Comparison of ENCODE assay signal across 1 cellular context in the genomic region with DNA sequence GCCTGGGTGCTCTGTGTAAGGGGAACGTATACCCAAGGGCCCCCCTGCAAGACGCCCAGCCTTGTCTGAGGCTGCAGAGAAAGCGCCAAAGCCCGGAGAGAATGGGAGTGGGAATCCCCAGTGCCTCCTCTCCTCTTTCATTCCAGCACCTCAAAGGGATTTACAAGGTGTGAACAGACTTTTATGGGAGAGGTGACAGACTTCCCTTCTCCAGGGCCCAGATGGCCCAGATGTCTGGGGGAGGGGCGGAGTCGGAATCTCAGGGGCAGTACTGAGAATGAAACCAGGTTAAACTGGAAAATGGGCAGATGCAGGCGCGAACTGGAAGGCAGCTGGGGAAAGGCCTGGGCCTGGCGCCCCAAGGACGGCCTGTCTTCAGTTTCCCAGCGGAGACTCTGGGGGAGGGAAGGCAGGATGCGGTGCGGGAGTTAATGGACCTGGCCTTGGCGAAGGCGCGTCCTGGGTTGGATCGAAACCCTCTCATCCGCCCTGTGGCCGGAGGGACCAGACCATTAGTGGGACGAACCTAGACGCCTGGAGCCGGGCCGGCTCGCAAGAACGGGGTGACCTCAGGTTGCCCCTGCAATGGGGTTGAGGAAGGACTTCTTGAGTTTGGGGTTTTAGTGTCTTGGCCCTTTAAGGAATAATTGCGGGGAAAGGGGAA.
TF ChIP-seq lines count a peak whose summit lies in the region.

No MANE protein-coding gene starts in this region.

TF ChIP-seq in WTC11, 78 proteins besides CTCF, POLR2A, EP300 and RAD21 (continued from another document):
- TF ChIP-seq, protein P1, sequence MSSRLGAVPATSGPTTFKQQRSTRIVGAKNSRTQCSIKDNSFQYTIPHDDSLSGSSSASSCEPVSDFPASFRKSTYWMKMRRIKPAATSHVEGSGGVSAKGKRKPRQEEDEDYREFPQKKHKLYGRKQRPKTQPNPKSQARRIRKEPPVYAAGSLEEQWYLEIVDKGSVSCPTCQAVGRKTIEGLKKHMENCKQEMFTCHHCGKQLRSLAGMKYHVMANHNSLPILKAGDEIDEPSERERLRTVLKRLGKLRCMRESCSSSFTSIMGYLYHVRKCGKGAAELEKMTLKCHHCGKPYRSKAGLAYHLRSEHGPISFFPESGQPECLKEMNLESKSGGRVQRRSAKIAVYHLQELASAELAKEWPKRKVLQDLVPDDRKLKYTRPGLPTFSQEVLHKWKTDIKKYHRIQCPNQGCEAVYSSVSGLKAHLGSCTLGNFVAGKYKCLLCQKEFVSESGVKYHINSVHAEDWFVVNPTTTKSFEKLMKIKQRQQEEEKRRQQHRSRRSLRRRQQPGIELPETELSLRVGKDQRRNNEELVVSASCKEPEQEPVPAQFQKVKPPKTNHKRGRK (CRISPR knock-in tag; IDR thresholded peaks at IDR 0.05; ENCODE audit: borderline replicate concordance) = no peak
- TF ChIP-seq, protein P2, sequence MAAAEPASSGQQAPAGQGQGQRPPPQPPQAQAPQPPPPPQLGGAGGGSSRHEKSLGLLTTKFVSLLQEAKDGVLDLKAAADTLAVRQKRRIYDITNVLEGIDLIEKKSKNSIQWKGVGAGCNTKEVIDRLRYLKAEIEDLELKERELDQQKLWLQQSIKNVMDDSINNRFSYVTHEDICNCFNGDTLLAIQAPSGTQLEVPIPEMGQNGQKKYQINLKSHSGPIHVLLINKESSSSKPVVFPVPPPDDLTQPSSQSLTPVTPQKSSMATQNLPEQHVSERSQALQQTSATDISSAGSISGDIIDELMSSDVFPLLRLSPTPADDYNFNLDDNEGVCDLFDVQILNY (CRISPR knock-in tag; IDR thresholded peaks at IDR 0.05) = no peak
- no peak for TF ChIP-seq ZNF317 (CRISPR knock-in tag; IDR thresholded peaks at IDR 0.05; ENCODE audit: borderline replicate concordance, low read depth)
- no peak for TF ChIP-seq IRF2 (CRISPR knock-in tag; IDR thresholded peaks at IDR 0.05; ENCODE audit: borderline replicate concordance, low read depth)
- no peak for TF ChIP-seq ZNF396 (CRISPR knock-in tag; IDR thresholded peaks at IDR 0.05; ENCODE audit: borderline replicate concordance)
- no peak for TF ChIP-seq CREB1 (CRISPR knock-in tag; IDR thresholded peaks at IDR 0.05)
- no peak for TF ChIP-seq SMAD3 (CRISPR knock-in tag; IDR thresholded peaks at IDR 0.05; ENCODE audit: borderline replicate concordance)
- no peak for TF ChIP-seq ATF1 (CRISPR knock-in tag; IDR thresholded peaks at IDR 0.05)
- no peak for TF ChIP-seq EMX1 (CRISPR knock-in tag; IDR thresholded peaks at IDR 0.05)
- no peak for TF ChIP-seq JAZF1 (CRISPR knock-in tag; IDR thresholded peaks at IDR 0.05)
- TF ChIP-seq, protein P3, sequence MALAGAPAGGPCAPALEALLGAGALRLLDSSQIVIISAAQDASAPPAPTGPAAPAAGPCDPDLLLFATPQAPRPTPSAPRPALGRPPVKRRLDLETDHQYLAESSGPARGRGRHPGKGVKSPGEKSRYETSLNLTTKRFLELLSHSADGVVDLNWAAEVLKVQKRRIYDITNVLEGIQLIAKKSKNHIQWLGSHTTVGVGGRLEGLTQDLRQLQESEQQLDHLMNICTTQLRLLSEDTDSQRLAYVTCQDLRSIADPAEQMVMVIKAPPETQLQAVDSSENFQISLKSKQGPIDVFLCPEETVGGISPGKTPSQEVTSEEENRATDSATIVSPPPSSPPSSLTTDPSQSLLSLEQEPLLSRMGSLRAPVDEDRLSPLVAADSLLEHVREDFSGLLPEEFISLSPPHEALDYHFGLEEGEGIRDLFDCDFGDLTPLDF (CRISPR knock-in tag; IDR thresholded peaks at IDR 0.05) = no peak
- no peak for TF ChIP-seq NFATC4 (CRISPR knock-in tag; IDR thresholded peaks at IDR 0.05)
- TF ChIP-seq OVOL2 (CRISPR knock-in tag; IDR thresholded peaks at IDR 0.05; ENCODE audit: borderline replicate concordance) = no peak
